Comparison of ENCODE assay signal across 8 cellular contexts in the genomic region with DNA sequence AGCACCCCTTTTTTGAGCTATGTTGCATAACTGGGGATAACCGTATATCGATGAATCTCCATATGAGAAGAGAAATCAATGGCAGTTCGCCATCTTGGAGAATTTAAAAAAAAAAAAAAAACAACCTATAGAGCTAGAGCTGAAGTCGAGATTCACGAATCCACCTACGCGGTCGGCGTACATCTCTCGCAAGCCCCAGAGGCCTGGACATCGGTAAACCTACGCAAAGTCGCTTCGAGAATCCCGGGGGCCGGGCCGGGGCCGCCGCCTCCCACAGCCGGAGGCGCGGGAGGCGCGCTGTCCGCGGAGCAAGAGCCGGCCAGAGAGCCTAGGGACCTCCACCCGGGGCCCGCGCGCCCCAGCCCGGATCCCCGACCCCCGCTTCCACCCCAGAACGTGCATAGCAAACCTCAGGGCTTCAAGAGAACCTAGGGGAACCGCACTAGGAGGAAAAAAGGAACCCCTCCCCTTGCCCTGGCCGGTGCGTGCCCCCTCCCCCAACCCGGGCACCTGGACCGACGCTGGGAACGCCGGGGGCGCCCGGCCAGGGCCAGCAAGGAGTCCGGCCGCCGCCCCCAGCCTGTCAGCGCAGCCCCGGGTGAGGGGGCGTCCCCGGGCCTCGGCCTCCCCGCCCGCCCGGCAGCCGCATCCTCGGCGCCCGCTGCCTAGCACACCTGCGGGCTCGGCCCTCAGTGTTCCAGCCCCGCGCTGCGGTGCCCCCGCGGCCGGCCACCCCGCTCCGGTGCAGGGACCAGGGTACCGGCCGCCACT. TPM values are rescaled to one million over a fixed set of nuclear protein-coding genes. Genes with fewer than 3 reads are reported as not detected.
DNase-seq lines count a peak whose midpoint lies in the region; ATAC-seq, FAIRE-seq and TF ChIP-seq lines count a peak whose summit lies in the region.

No MANE protein-coding gene starts in this region.

- H3K9ac ChIP-seq in iPS-15b (ENCODE audit: low read depth, low read length) = peak overlapping the region; percentile 92

- H3K9me3 ChIP-seq in iPS-15b (ENCODE audit: control insufficient read depth, insufficient read depth, low read length) = no peaks in the 10 kb centered on the region
- no peaks in the 10 kb centered on the region for H3K9me3 ChIP-seq in gastrocnemius medialis

- H3K27ac ChIP-seq in brain microvascular endothelial cell = peak overlapping the region; percentile 95
- H3K27ac ChIP-seq in gastrocnemius medialis = peak overlapping the region; percentile 89 to 97 (median 97)

- in situ Hi-C loops in brain microvascular endothelial cell (cut with HindIII; ENCODE audit: low pct_ligation_motif_present, low sequenced_read_pairs) (no loop called here), gastrocnemius medialis (cut with MboI; ENCODE audit: low sequenced_read_pairs in 4 of 4) (loop anchor here (5.0 to 10.0 kb wide), 4 partner anchors 212 to 245 kb away; no protein-coding TSS in a partner anchor)

- TF ChIP-seq CTCF in GM10266 (IDR thresholded peaks at IDR 0.05; ENCODE audit: control insufficient read depth, insufficient read depth, low read depth, missing control alignments) = no peak
- no peak for TF ChIP-seq CTCF in brain microvascular endothelial cell (IDR thresholded peaks at IDR 0.05; ENCODE audit: low read depth, low read length, missing control alignments)
- TF ChIP-seq CTCF in gastrocnemius medialis (IDR thresholded peaks at IDR 0.05 in 4 of 5, conservative IDR thresholded peaks at IDR 0.05 in 1 of 5) = no peak

- H3K27me3 ChIP-seq in brain microvascular endothelial cell (replicated peaks) = no peaks in the 10 kb centered on the region
- no peaks in the 10 kb centered on the region for H3K27me3 ChIP-seq in iPS-15b (ENCODE audit: control insufficient read depth, insufficient read depth, low read length)
- no peaks in the 10 kb centered on the region for H3K27me3 ChIP-seq in gastrocnemius medialis

- intact Hi-C loops in gastrocnemius medialis (cut with DNase I; ENCODE audit: low total_unique reads) = loop anchor here (1.0 to 10.0 kb wide), 5 partner anchors 124 to 955 kb away; a partner anchor contains a TSS

- H3K36me3 ChIP-seq in brain microvascular endothelial cell (replicated peaks) (peaks cover 11% of the 10 kb centered on the region), iPS-15b (ENCODE audit: control insufficient read depth, insufficient read depth, low read length) (peaks cover 8% of the 10 kb centered on the region), gastrocnemius medialis (peaks cover 0 to 18% of the 10 kb centered on the region in 2 donors)

- peak; percentile 82 for DNase-seq in GM10266 (ENCODE audit: extremely low spot score)
- peak; percentile 76 to 95 (median 90) for DNase-seq in NCI-H1417 (lab: John Stamatoyannopoulos, UW)
- DNase-seq in brain microvascular endothelial cell = peak; percentile 76
- peak; percentile 75 to 90 for DNase-seq in gastrocnemius medialis
- no peak for DNase-seq in NK-92 (lab: John Stamatoyannopoulos, UW; ENCODE audit: unreplicated experiment)

- H3K4me1 ChIP-seq in iPS-15b (ENCODE audit: control insufficient read depth, insufficient read depth, low read length) = peaks cover 27% of the 10 kb centered on the region
- H3K4me1 ChIP-seq in gastrocnemius medialis = peaks cover 19 to 22% of the 10 kb centered on the region in 2 donors

- peak; percentile 46 to 68 for TF ChIP-seq POLR2A in gastrocnemius medialis (IDR thresholded peaks at IDR 0.05)

- H3K4me3 ChIP-seq in brain microvascular endothelial cell (ENCODE audit: low read depth, low read length) (peak overlapping the region; percentile 76), iPS-15b (ENCODE audit: low read depth, low read length) (peak overlapping the region; percentile 86), gastrocnemius medialis (peak overlapping the region; percentile 68 to 85 (median 81))

- ATAC-seq in HG02623 (IDR thresholded peaks at IDR 0.05; ENCODE audit: unreplicated experiment) (peak; percentile 53), gastrocnemius medialis (peak; percentile 48 to 59)

- FAIRE-seq in TTC549 (lab: Jason Lieb, UNC) = peak; percentile 15

RNA-seq across cellular contexts. Expression of a gene that starts 0.6 kb away (rescaled TPM):
- 100 to 1,000 TPM in 3 of 4 donors, 10 to 100 TPM in 1; 64.1 to 208 (median 146) TPM for total RNA-seq in gastrocnemius medialis
